Comparison of ENCODE assay signal across 8 cellular contexts in the genomic region with DNA sequence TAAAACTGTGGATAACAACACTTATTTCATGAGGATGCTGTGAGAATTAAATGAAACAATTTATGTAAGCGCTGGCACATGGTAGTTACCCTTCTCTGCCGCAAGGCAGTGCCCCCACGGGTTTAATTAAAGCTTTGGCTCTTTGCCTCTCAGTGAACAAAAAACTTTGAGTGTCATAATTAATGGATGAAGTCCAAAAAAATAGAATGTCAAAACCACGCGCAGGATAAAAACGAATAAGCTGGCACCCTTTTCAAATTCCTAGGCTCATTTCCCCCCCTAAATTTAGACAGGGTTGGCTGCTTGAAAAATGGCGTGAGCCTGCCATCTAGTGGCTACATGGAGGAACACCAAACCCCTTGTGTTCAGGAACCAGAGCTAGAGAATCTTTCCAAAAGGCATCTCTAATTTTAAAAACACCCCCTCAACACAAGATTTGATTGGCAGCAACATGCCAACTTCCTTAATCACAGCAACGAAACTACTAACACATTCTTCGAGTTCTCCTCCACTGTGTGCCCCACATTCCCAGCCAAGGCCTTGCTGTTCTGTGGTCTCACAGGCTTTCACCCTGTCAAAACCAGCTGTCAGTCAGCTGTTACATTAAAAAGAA. TPM values are rescaled to one million over a fixed set of nuclear protein-coding genes. Genes with fewer than 3 reads are reported as not detected.
DNase-seq lines count a peak whose midpoint lies in the region; ATAC-seq and TF ChIP-seq lines count a peak whose summit lies in the region.

No MANE protein-coding gene starts in this region.

- H3K4me3 ChIP-seq in heart left ventricle: peak overlapping the region in 1 of 12 donors; percentile 15

- no peak for TF ChIP-seq POLR2A in heart left ventricle (IDR thresholded peaks at IDR 0.05)

- peaks cover 0 to 4% (median 0%) of the 10 kb centered on the region in 9 donors for H3K27me3 ChIP-seq in heart left ventricle

- DNase-seq in EL (peak; percentile 55), HuH-7.5 (ENCODE audit: low spot score) (peak; percentile 18), SK-MEL-5 (ENCODE audit: low read depth, low spot score) (peak; percentile 64), heart left ventricle (peak in 4 of 5 donors; percentile 41 to 61 (median 49)), renal cortical epithelial cell (ENCODE audit: low read depth) (peak; percentile 52), islet precursor cell (no peak)
- DNase-seq in activated naive CD4-positive, alpha-beta T cell treated with anti-CD3 and anti-CD28 coated beads, Interleukin-2, amount 50 U/mL, for 16 hours: peak; percentile 54

- H3K27ac ChIP-seq in heart left ventricle: no peak overlapping the region

- H3K9me3 ChIP-seq in heart left ventricle: no peaks in the 10 kb centered on the region

- peaks cover 0 to 16% (median 0%) of the 10 kb centered on the region in 12 donors for H3K4me1 ChIP-seq in heart left ventricle

- ATAC-seq in GM21528 (IDR thresholded peaks at IDR 0.05; ENCODE audit: low FRiP score, unreplicated experiment) (peak; percentile 77), heart left ventricle (peak; percentile 80 to 93 (median 87))

- peak; percentile 71 to 93 (median 88) for TF ChIP-seq CTCF in heart left ventricle (IDR thresholded peaks at IDR 0.05)

- intact Hi-C loops in heart left ventricle (cut with DNase I): loop anchor here in 2 of 10 donors (2.0 to 10.0 kb wide), 3 partner anchors 1194 to 1864 kb away; partner anchors contain the start of gene GABRB2 (in 1 of the 2)

- in situ Hi-C loops in SK-MEL-5 (cut with HindIII; ENCODE audit: low pct_unique_long_range_greater_than_20kb, low sequenced_read_pairs): no loop called here

- 4 to 6% (median 5%) methylated on average over 9 of the region's 9 CpGs for WGBS in heart left ventricle, 4 donors

- no peaks in the 10 kb centered on the region for H3K36me3 ChIP-seq in heart left ventricle

RNA-seq across cellular contexts. Expression of gene CCNG1, which starts 29.0 kb away (rescaled TPM):
- total RNA-seq in SK-MEL-5 (2014; rRNA removed; shearing (Covaris generic)): 236 and 248 TPM in 2 replicates
- 67.3 and 85.7 TPM in 2 replicates for polyA plus RNA-seq in SK-MEL-5 (2015; cell fraction: cytosol; rRNA removed)
- polyA plus RNA-seq in SK-MEL-5 (2015; cell fraction: nucleus; rRNA removed): 117 and 153 TPM in 2 replicates
- total RNA-seq in heart left ventricle: 100 to 1,000 TPM in 1 of 9 donors, 10 to 100 TPM in 8; 52.3 to 109 (median 78.3) TPM
- 10 to 100 TPM; 45.5 to 65.3 TPM for polyA plus RNA-seq in heart left ventricle
- total RNA-seq in renal cortical epithelial cell: 450 and 517 TPM in 2 replicates

RNA-seq across cellular contexts. Expression of gene NUDCD2, which starts 51.5 kb away (rescaled TPM):
- 6.1 and 6.3 TPM in 2 replicates for total RNA-seq in SK-MEL-5 (2014; rRNA removed; shearing (Covaris generic))
- 2.9 and 3.7 TPM in 2 replicates for polyA plus RNA-seq in SK-MEL-5 (2015; cell fraction: cytosol; rRNA removed)
- 12.8 and 13.5 TPM in 2 replicates for polyA plus RNA-seq in SK-MEL-5 (2015; cell fraction: nucleus; rRNA removed)
- total RNA-seq in heart left ventricle: 10 to 100 TPM in 7 of 9 donors, 1 to 10 TPM in 2; 1.6 to 17.1 (median 13.4) TPM
- polyA plus RNA-seq in heart left ventricle: 1 to 10 TPM; 3.8 to 5.7 TPM
- total RNA-seq in renal cortical epithelial cell: 3.8 and 5.3 TPM in 2 replicates

RNA-seq across cellular contexts. Expression of gene HMMR, which starts 52.0 kb away (rescaled TPM):
- 47.6 and 52.9 TPM in 2 replicates for total RNA-seq in SK-MEL-5 (2014; rRNA removed; shearing (Covaris generic))
- polyA plus RNA-seq in SK-MEL-5 (2015; cell fraction: cytosol; rRNA removed): 28.2 and 37.5 TPM in 2 replicates
- polyA plus RNA-seq in SK-MEL-5 (2015; cell fraction: nucleus; rRNA removed): 24.0 and 38.3 TPM in 2 replicates
- total RNA-seq in heart left ventricle (1 to 10 TPM in 5 of 9 donors, under 1 TPM in 3, not detected in 1; 0.47 to 6.6 (median 1.3) TPM), renal cortical epithelial cell (1.4 and 18.9 TPM in 2 replicates)
- polyA plus RNA-seq in heart left ventricle: under 1 TPM; 0.15 to 0.50 TPM
